In genomic region chr1:171597203-171597602, GRCh38 we compare ENCODE assay signal across 35 cellular contexts. TPM values are rescaled to one million over a fixed set of nuclear protein-coding genes. Genes with fewer than 3 reads are reported as not detected.
DNase-seq lines count a peak whose midpoint lies in the region; ATAC-seq and TF ChIP-seq lines count a peak whose summit lies in the region.
"Had no signal": no experiment of that assay in that cellular context is flagged by ENCODE, and none has a peak within 500 bp of the region (broad histone marks: within the 10 kb centered on the region; RNA-seq: fewer than 3 reads in every experiment).

No MANE protein-coding gene starts in this region.

- DNase-seq in DMS 273 (lab: John Stamatoyannopoulos, UW; ENCODE audit: unreplicated experiment) (peak; percentile 16), DMS 273 treated with DMSO at 0.1 percent for 48 hours (lab: John Stamatoyannopoulos, UW) (no peak), MV-4-11 (lab: John Stamatoyannopoulos, UW) (peak; percentile 25), amniotic epithelial cell (ENCODE audit: low read depth) (peak; percentile 27), lower lobe of right lung (no peak), NCI-H2081 (lab: John Stamatoyannopoulos, UW) (no peak)
- DNase-seq in activated CD4-positive, alpha-beta T cell treated with anti-CD3 and anti-CD28 coated beads, Interleukin-2, amount 50 U/mL, for 1 hour = no peak
- DNase-seq: activated CD4-positive, alpha-beta T cell treated with anti-CD3 and anti-CD28 coated beads, Interleukin-2, amount 50 U/mL, for 4 hours; activated T-cell treated with anti-CD3 and anti-CD28 coated beads, Interleukin-2, amount 50 U/mL, for 72 hours; adrenal gland; dorsolateral prefrontal cortex; esophagus squamous epithelium; KBM-7; kidney glomerular epithelial cell; mammary epithelial cell; NCI-H1417; NCI-H2029 treated with DMSO at 0.1 percent for 48 hours; NCI-H2227 treated with DMSO at 0.1 percent for 48 hours; NCI-H526; pancreas; retina; SJCRH30; stimulated activated naive CD4-positive, alpha-beta T cell treated with Interleukin-2 at 50 U/mL for 16 hours; T-cell; upper lobe of left lung had no signal

- H3K36me3 ChIP-seq in lower lobe of right lung = peaks cover 28% of the 10 kb centered on the region

- H3K9me3 ChIP-seq in lower lobe of right lung = no peaks in the 10 kb centered on the region
- H3K9me3 ChIP-seq: adrenal gland, esophagus squamous epithelium, gastroesophageal sphincter, pancreas, SJCRH30, suprapubic skin, upper lobe of left lung had no signal

- TF ChIP-seq CTCF in lower lobe of right lung (IDR thresholded peaks at IDR 0.05) = no peak

- peak; percentile 32 to 67 for ATAC-seq in lower lobe of right lung
- ATAC-seq in HG02623 (IDR thresholded peaks at IDR 0.05; ENCODE audit: unreplicated experiment) = no peak
- ATAC-seq: activated T-cell treated with anti-CD3 and anti-CD28 coated beads, Interleukin-2, amount 50 U/mL, for 72 hours; gastroesophageal sphincter; GM12878; pancreas; T-cell had no signal

- H3K27ac ChIP-seq in lower lobe of right lung = no peak overlapping the region
- H3K27ac ChIP-seq: 22Rv1, adrenal gland, dorsolateral prefrontal cortex, esophagus squamous epithelium, gastroesophageal sphincter, pancreas, SJCRH30, skin epidermis, suprapubic skin, upper lobe of left lung had no signal

- no peak overlapping the region for H3K4me3 ChIP-seq in lower lobe of right lung
- H3K4me3 ChIP-seq: adrenal gland, dorsolateral prefrontal cortex, esophagus squamous epithelium, gastroesophageal sphincter, GM12878, pancreas, SJCRH30, skin epidermis, suprapubic skin, upper lobe of left lung had no signal

- no peaks in the 10 kb centered on the region for H3K4me1 ChIP-seq in lower lobe of right lung
- H3K4me1 ChIP-seq: adrenal gland, gastroesophageal sphincter, pancreas, SJCRH30, suprapubic skin had no signal

- no peaks in the 10 kb centered on the region for H3K27me3 ChIP-seq in lower lobe of right lung (ENCODE audit: low read depth)
- H3K27me3 ChIP-seq: adrenal gland, dorsolateral prefrontal cortex, esophagus squamous epithelium, gastroesophageal sphincter, pancreas, SJCRH30, suprapubic skin, upper lobe of left lung had no signal

- intact Hi-C loops in lower lobe of right lung (cut with DNase I) = no loop called here

RNA-seq across cellular contexts. Expression of gene MYOCOS, which starts 24.8 kb away (rescaled TPM):
- 0.18 TPM for total RNA-seq in lower lobe of right lung
- total RNA-seq: adrenal gland, cerebellum, esophagus squamous epithelium, gastroesophageal sphincter, H1, M059J, mammary epithelial cell, mucosa of gallbladder, pancreas, SJCRH30, suprapubic skin, upper lobe of left lung had no signal

RNA-seq across cellular contexts. Expression of gene MYOC, which starts 55.3 kb away (rescaled TPM):
- total RNA-seq in lower lobe of right lung = 3.2 TPM
- total RNA-seq: activated T-cell treated with anti-CD3 and anti-CD28 coated beads, Interleukin-2, amount 50 U/mL, for 72 hours; GM12878; H1; M059J; mammary epithelial cell; SJCRH30; T-cell had no signal

Comparison
In these comparisons a context has a peak if more than half of its experiments do, and no peak if none do; other contexts are left out.
1. DNase-seq: peak in DMS 273 (single experiment), MV-4-11 (single experiment) and amniotic epithelial cell (single experiment); none in DMS 273 treated with DMSO at 0.1 percent for 48 hours (single experiment), lower lobe of right lung (single experiment), activated CD4-positive, alpha-beta T cell treated with anti-CD3 and anti-CD28 coated beads, Interleukin-2, amount 50 U/mL, for 1 hour (single experiment) and NCI-H2081 (0 of 2).